Comparison of ENCODE assay signal across 8 cellular contexts in the genomic region with DNA sequence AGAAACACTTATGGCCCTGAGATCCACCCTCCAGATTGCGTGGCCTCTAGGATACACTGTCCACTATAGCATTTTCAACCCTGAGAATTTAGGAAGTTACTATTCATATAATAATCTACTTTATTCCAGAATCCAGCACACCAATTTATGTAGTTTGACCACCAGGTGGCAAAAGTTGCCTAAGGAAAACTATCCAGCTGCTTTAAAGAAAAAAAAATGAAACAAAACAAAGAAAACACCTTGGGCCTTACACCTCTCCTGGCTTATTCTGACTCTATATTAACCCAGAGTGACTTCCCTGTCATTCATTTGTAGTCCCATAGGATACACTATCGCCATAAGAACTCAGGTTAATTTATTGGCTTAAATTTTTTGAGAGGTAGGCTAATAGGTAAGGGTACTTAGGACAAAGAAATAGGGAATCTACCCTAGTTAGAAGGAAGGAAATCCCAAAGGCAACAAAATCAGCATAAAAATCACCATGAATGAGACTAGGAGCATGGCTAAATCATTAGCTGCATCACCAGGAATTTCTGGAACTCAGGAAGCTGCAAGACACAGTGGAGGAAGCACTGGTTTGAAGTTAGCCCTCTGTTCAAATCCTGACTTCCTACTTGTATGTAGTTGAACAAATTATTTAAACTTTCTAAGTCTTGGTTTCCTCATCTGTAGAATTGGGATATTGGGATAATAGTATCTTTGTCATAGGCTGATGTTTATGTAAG.
DNase-seq lines count a peak whose midpoint lies in the region; ATAC-seq and TF ChIP-seq lines count a peak whose summit lies in the region.

No MANE protein-coding gene starts in this region.

- ATAC-seq in HG02970 (IDR thresholded peaks at IDR 0.05; ENCODE audit: low FRiP score, unreplicated experiment), result no peak

- H2AFZ ChIP-seq in Karpas-422 (ENCODE audit: low read length), result no peak overlapping the region

- H3K4me1 ChIP-seq in Karpas-422 (ENCODE audit: low read length), result peaks cover 3% of the 10 kb centered on the region; the same call in 1 of the 2 replicates
- no peaks in the 10 kb centered on the region for H3K4me1 ChIP-seq in spleen

- TF ChIP-seq CTCF in VCaP (conservative IDR thresholded peaks at IDR 0.05), result peak; percentile 79
- peak in 1 of 11 experiments; percentile 13 for TF ChIP-seq CTCF in spleen (IDR thresholded peaks at IDR 0.05 in 8 of 11, conservative IDR thresholded peaks at IDR 0.05 in 3 of 11)

- H3K4me3 ChIP-seq in Karpas-422 (ENCODE audit: low read length) (no peak overlapping the region), spleen (no peak overlapping the region)

- no peaks in the 10 kb centered on the region for H3K27me3 ChIP-seq in Karpas-422 (ENCODE audit: low read length)
- H3K27me3 ChIP-seq in spleen (replicated peaks in 1 of 7), result no peaks in the 10 kb centered on the region

- no peaks in the 10 kb centered on the region for H3K9me2 ChIP-seq in Karpas-422 (replicated peaks; ENCODE audit: insufficient read depth, low read length)

- no peak overlapping the region for H3K4me2 ChIP-seq in Karpas-422 (ENCODE audit: low read depth, low read length, poor library complexity, severe bottlenecking)

- intact Hi-C loops in spleen (cut with DNase I; ENCODE audit: low total_unique reads), result no loop called here

- H3K36me3 ChIP-seq in Karpas-422 (ENCODE audit: insufficient read depth, low read length), result no peaks in the 10 kb centered on the region
- no peaks in the 10 kb centered on the region for H3K36me3 ChIP-seq in spleen

- H3K27ac ChIP-seq in VCaP (peak overlapping the region; percentile 18; the same call in 1 of the 2 replicates), Karpas-422 (ENCODE audit: low read length) (no peak overlapping the region), spleen (no peak overlapping the region)

- no peaks in the 10 kb centered on the region for H4K20me1 ChIP-seq in Karpas-422 (ENCODE audit: insufficient read depth, low read depth, low read length)

- 61 to 87% (median 74%) methylated on average over 2 of the region's 2 CpGs for WGBS in spleen, 5 donors

- in situ Hi-C loops in KBM-7 (cut with MboI; ENCODE audit: low pct_unique_long_range_greater_than_20kb, low sequenced_read_pairs), result no loop called here

- no peaks in the 10 kb centered on the region for H3K9me3 ChIP-seq in Karpas-422 (ENCODE audit: low read length)
- no peaks in the 10 kb centered on the region for H3K9me3 ChIP-seq in spleen

- DNase-seq in COLO668 (lab: John Stamatoyannopoulos, UW; ENCODE audit: unreplicated experiment) (peak; percentile 36), KBM-7 (peak; percentile 34), left kidney (ENCODE audit: low read depth, low spot score) (peak; percentile 57), NCI-H2107 (lab: John Stamatoyannopoulos, UW) (no peak), Karpas-422 (no peak), spleen (no peak)

- no peaks in the 10 kb centered on the region for H3K79me2 ChIP-seq in Karpas-422 (ENCODE audit: low read length)

- no peak for TF ChIP-seq POLR2A in spleen (IDR thresholded peaks at IDR 0.05)

- H3K9ac ChIP-seq in Karpas-422 (ENCODE audit: low read length), result no peak overlapping the region

Comparison
In these comparisons a context has a peak if more than half of its experiments do, and no peak if none do; other contexts are left out.
1. DNase-seq: peak in COLO668 (single experiment), KBM-7 (single experiment) and left kidney (single experiment); none in NCI-H2107 (single experiment), Karpas-422 (single experiment) and spleen (single experiment).